Comparison of ENCODE assay signal across 13 cellular contexts in genomic region chr7:42247301-42247700, GRCh38. TPM values are rescaled to one million over a fixed set of nuclear protein-coding genes. Genes with fewer than 3 reads are reported as not detected.
A peak's percentile ranks its signal among the peaks of the same experiment; 100 is the strongest.
DNase-seq lines count a peak whose midpoint lies in the region; TF ChIP-seq lines count a peak whose summit lies in the region.
"Had no signal": no experiment of that assay in that cellular context is flagged by ENCODE, and none has a peak within 500 bp of the region (broad histone marks: within the 10 kb centered on the region; RNA-seq: fewer than 3 reads in every experiment).

No MANE protein-coding gene starts in this region.

- POLR2A ChIA-PET in AG04449 (lab: Yijun Ruan, JAX) = interaction anchor here (0.6 kb wide), 1 partner anchor 104 kb away, joined by 3 read pairs; no protein-coding TSS in a partner anchor

- TF ChIP-seq CTCF in AG04449 (IDR thresholded peaks at IDR 0.05; ENCODE audit: insufficient read depth, low read length, missing control alignments) = peak; percentile 32

- CTCF ChIA-PET in AG04449 (lab: Yijun Ruan, JAX) = interaction anchor here (4.1 kb wide), 1 partner anchor 269 kb away, joined by 38 read pairs; no protein-coding TSS in a partner anchor

- DNase-seq in AG04449 (ENCODE audit: low read depth, low spot score) (no peak), H4 (ENCODE audit: low spot score) (peak; percentile 82), astrocyte of the hippocampus (ENCODE audit: low read depth, low spot score) (peak; percentile 84), iris pigment epithelial cell (ENCODE audit: low read depth) (peak; percentile 93), HUDEP-2 (lab: John Stamatoyannopoulos, UW; ENCODE audit: unreplicated experiment in 76 of 76) (no peak), NCI-H1092 (lab: John Stamatoyannopoulos, UW) (no peak), erythroblast (lab: John Stamatoyannopoulos, UW) (no peak)
- no peak for DNase-seq in activated CD4-positive, alpha-beta T cell treated with anti-CD3 and anti-CD28 coated beads for 48 hours
- DNase-seq: activated naive CD4-positive, alpha-beta T cell; midbrain; stimulated activated CD4-positive, alpha-beta T cell treated with anti-CD3 and anti-CD28 coated beads, Interleukin-2, amount 100 ng/mL, for 24 hours; tibial artery had no signal

- TF ChIP-seq POLR2A in erythroblast (IDR thresholded peaks at IDR 0.05; ENCODE audit: low read length) = no peak

- no peak overlapping the region for H3K4me3 ChIP-seq in AG04449 (ENCODE audit: low read depth, low read length)
- H3K4me3 ChIP-seq: tibial artery had no signal

RNA-seq across cellular contexts. Expression of gene GLI3, which starts 10.3 kb away (rescaled TPM):
- 4.9 and 5.6 TPM in 2 replicates for total RNA-seq in H4 (2014; rRNA removed; shearing (Covaris generic))
- total RNA-seq: B cell had no signal

Comparison
In these comparisons a context has a peak if more than half of its experiments do, and no peak if none do; other contexts are left out.
1. DNase-seq: peak in H4 (single experiment), astrocyte of the hippocampus (single experiment) and iris pigment epithelial cell (single experiment); none in AG04449 (single experiment), HUDEP-2 (0 of 76), NCI-H1092 (single experiment), activated CD4-positive, alpha-beta T cell treated with anti-CD3 and anti-CD28 coated beads for 48 hours (single experiment) and erythroblast (0 of 2).